21 cellular contexts compared by ENCODE assay signal in the genomic region with DNA sequence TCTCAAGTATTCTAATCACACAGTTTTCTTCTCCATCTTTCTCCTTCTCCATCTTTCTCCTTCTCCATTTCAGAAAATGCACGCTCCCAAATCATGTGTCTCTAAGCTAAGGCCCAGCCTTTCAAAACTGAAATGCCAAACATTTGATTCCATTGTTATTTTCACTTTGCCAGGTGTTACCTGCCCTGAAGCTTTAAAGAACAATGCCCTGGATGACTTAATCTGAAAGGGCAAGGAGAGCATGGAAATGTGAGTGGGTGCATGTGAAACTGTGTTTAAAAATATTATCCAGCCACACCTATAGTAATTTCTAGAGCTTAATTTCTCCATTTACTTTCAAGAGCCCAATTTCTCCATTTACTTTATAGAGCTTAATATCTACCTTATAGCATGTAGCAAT. TPM values are rescaled to one million over a fixed set of nuclear protein-coding genes. Genes with fewer than 3 reads are reported as not detected.
DNase-seq lines count a peak whose midpoint lies in the region; ATAC-seq and TF ChIP-seq lines count a peak whose summit lies in the region.
"Had no signal": no experiment of that assay in that cellular context is flagged by ENCODE, and none has a peak within 500 bp of the region (broad histone marks: within the 10 kb centered on the region; RNA-seq: fewer than 3 reads in every experiment).

No MANE protein-coding gene starts in this region.

- H3K4me1 ChIP-seq in mammary epithelial cell (ENCODE audit: insufficient read depth, low read length) = peaks cover 4% of the 10 kb centered on the region
- H3K4me1 ChIP-seq: Caco-2, Peyer's patch had no signal

- no peaks in the 10 kb centered on the region for H4K20me1 ChIP-seq in mammary epithelial cell (ENCODE audit: insufficient read depth, low read length)
- H4K20me1 ChIP-seq: BLaER1 treated with 17β-estradiol and CSF1 and Interleukin-3, amounts not matched to agents 10 nM and 100 nM had no signal

- WGBS in mammary epithelial cell (ENCODE audit: low coverage, missing lambda C conversion rate) = 25% methylated on average over 1 of the region's 1 CpG

- no TSS peak for BruUV-seq in mammary epithelial cell (replicated peaks; lab: Mats Ljungman, UMichigan)

- in situ Hi-C loops in mammary epithelial cell (cut with MboI; ENCODE audit: low sequenced_read_pairs in 2 of 2) = no loop called here

- no peaks in the 10 kb centered on the region for H3K36me3 Mint-ChIP-seq in activated CD4-positive, alpha-beta T cell treated with anti-CD3 and anti-CD28 coated beads for 36 hours (ENCODE audit: low read depth)
- H3K36me3 Mint-ChIP-seq in activated CD4-positive, alpha-beta T cell treated with anti-CD3 and anti-CD28 coated beads, Interleukin-2, amount 10 ng/mL, durations not matched to agents 24 days and 14 days (ENCODE audit: low read depth) = no peaks in the 10 kb centered on the region
- no peaks in the 10 kb centered on the region for H3K36me3 Mint-ChIP-seq in stimulated activated naive B cell treated with anti-CD40 and anti-IgM and Interleukin-4, amounts not matched to agents 10 μg/mL and 1 μg/mL and 100 μg/mL, for 72 hours
- H3K36me3 Mint-ChIP-seq: CD4-positive, alpha-beta memory T cell; IgD-negative memory B cell had no signal

- intact Hi-C loops in activated CD4-positive, alpha-beta T cell treated with anti-CD3 and anti-CD28 coated beads for 36 hours (cut with DNase I, micrococcal nuclease) = no loop called here
- intact Hi-C loops in activated CD4-positive, alpha-beta T cell treated with anti-CD3 and anti-CD28 coated beads, Interleukin-2, amount 10 ng/mL, durations not matched to agents 24 days and 14 days (cut with micrococcal nuclease) = no loop called here
- intact Hi-C loops in mammary epithelial cell (cut with micrococcal nuclease) = no loop called here

- H3K9me3 Mint-ChIP-seq in activated CD4-positive, alpha-beta T cell treated with anti-CD3 and anti-CD28 coated beads for 36 hours (ENCODE audit: low read depth) = no peaks in the 10 kb centered on the region
- H3K9me3 Mint-ChIP-seq in activated CD4-positive, alpha-beta T cell treated with anti-CD3 and anti-CD28 coated beads, Interleukin-2, amount 10 ng/mL, durations not matched to agents 24 days and 14 days = no peaks in the 10 kb centered on the region
- no peaks in the 10 kb centered on the region for H3K9me3 Mint-ChIP-seq in stimulated activated naive B cell treated with anti-CD40 and anti-IgM and Interleukin-4, amounts not matched to agents 10 μg/mL and 1 μg/mL and 100 μg/mL, for 72 hours
- H3K9me3 Mint-ChIP-seq: CD4-positive, alpha-beta memory T cell; IgD-negative memory B cell had no signal

- no peak for TF ChIP-seq CTCF in mammary epithelial cell (conservative IDR thresholded peaks at IDR 0.05 in 1 of 2, IDR thresholded peaks at IDR 0.05 in 1 of 2; ENCODE audit: extremely low read depth in 1 of 2, insufficient read depth in 1 of 2, low read depth in 1 of 2, low read length in 2 of 2)

- peaks cover 28% of the 10 kb centered on the region for H3K4me1 Mint-ChIP-seq in activated CD4-positive, alpha-beta T cell treated with anti-CD3 and anti-CD28 coated beads for 36 hours
- no peaks in the 10 kb centered on the region for H3K4me1 Mint-ChIP-seq in activated CD4-positive, alpha-beta T cell treated with anti-CD3 and anti-CD28 coated beads, Interleukin-2, amount 10 ng/mL, durations not matched to agents 24 days and 14 days
- peaks cover 8 to 28% of the 10 kb centered on the region in 2 donors for H3K4me1 Mint-ChIP-seq in stimulated activated naive B cell treated with anti-CD40 and anti-IgM and Interleukin-4, amounts not matched to agents 10 μg/mL and 1 μg/mL and 100 μg/mL, for 72 hours

- no peak overlapping the region for H3K4me3 Mint-ChIP-seq in activated CD4-positive, alpha-beta T cell treated with anti-CD3 and anti-CD28 coated beads for 36 hours
- no peak overlapping the region for H3K4me3 Mint-ChIP-seq in activated CD4-positive, alpha-beta T cell treated with anti-CD3 and anti-CD28 coated beads, Interleukin-2, amount 10 ng/mL, durations not matched to agents 24 days and 14 days
- H3K4me3 Mint-ChIP-seq in stimulated activated naive B cell treated with anti-CD40 and anti-IgM and Interleukin-4, amounts not matched to agents 10 μg/mL and 1 μg/mL and 100 μg/mL, for 72 hours = no peak overlapping the region
- H3K4me3 Mint-ChIP-seq: CD4-positive, alpha-beta memory T cell had no signal

- CTCF ChIA-PET in activated CD4-positive, alpha-beta T cell treated with anti-CD3 and anti-CD28 coated beads for 36 hours (lab: Charles Lee) = interaction anchor here (0.7 to 1.0 kb wide), 3 partner anchors 10 to 250 kb away, joined by 3 read pairs; no protein-coding TSS in a partner anchor
- CTCF ChIA-PET in mammary epithelial cell (lab: Charles Lee; ENCODE audit: low non-redundant PET) = no interaction called here

- peak overlapping the region; percentile 34 for H3K27ac Mint-ChIP-seq in activated CD4-positive, alpha-beta T cell treated with anti-CD3 and anti-CD28 coated beads for 36 hours
- H3K27ac Mint-ChIP-seq in activated CD4-positive, alpha-beta T cell treated with anti-CD3 and anti-CD28 coated beads, Interleukin-2, amount 10 ng/mL, durations not matched to agents 24 days and 14 days = no peak overlapping the region
- H3K27ac Mint-ChIP-seq in stimulated activated naive B cell treated with anti-CD40 and anti-IgM and Interleukin-4, amounts not matched to agents 10 μg/mL and 1 μg/mL and 100 μg/mL, for 72 hours = no peak overlapping the region
- H3K27ac Mint-ChIP-seq: IgD-negative memory B cell had no signal

- H3K79me2 ChIP-seq in mammary epithelial cell (ENCODE audit: insufficient read depth, low read length) = no peaks in the 10 kb centered on the region

- dilution Hi-C loops in mammary epithelial cell (cut with HindIII; ENCODE audit: low sequenced_read_pairs) = no loop called here

- no peaks in the 10 kb centered on the region for H3K36me3 ChIP-seq in mammary epithelial cell (ENCODE audit: insufficient read depth, low read length)
- H3K36me3 ChIP-seq: BLaER1 treated with 17β-estradiol and CSF1 and Interleukin-3, amounts not matched to agents 10 nM and 100 nM; Peyer's patch had no signal

- H3K27me3 Mint-ChIP-seq in activated CD4-positive, alpha-beta T cell treated with anti-CD3 and anti-CD28 coated beads for 36 hours = peaks cover 5% of the 10 kb centered on the region
- peaks cover 3% of the 10 kb centered on the region for H3K27me3 Mint-ChIP-seq in activated CD4-positive, alpha-beta T cell treated with anti-CD3 and anti-CD28 coated beads, Interleukin-2, amount 10 ng/mL, durations not matched to agents 24 days and 14 days
- H3K27me3 Mint-ChIP-seq in stimulated activated naive B cell treated with anti-CD40 and anti-IgM and Interleukin-4, amounts not matched to agents 10 μg/mL and 1 μg/mL and 100 μg/mL, for 72 hours = peaks cover 0 to 8% of the 10 kb centered on the region in 2 donors

- H3K27ac ChIP-seq in mammary epithelial cell (ENCODE audit: insufficient read depth, low read depth, low read length) = no peak overlapping the region
- H3K27ac ChIP-seq: 22Rv1; BLaER1 treated with 17β-estradiol and CSF1 and Interleukin-3, amounts not matched to agents 10 nM and 100 nM; Peyer's patch had no signal

- POLR2A ChIA-PET in activated CD4-positive, alpha-beta T cell treated with anti-CD3 and anti-CD28 coated beads for 36 hours (lab: Charles Lee) = no interaction called here

- no peaks in the 10 kb centered on the region for H3K27me3 ChIP-seq in mammary epithelial cell (ENCODE audit: insufficient read depth, low read length)
- H3K27me3 ChIP-seq: BLaER1 treated with 17β-estradiol and CSF1 and Interleukin-3, amounts not matched to agents 10 nM and 100 nM; Peyer's patch had no signal

- H2AFZ ChIP-seq in mammary epithelial cell (ENCODE audit: low read depth, low read length) = no peak overlapping the region

- no peak overlapping the region for H3K4me3 ChIP-seq in mammary epithelial cell (replicated peaks in 1 of 3; ENCODE audit: insufficient read depth in 1 of 3, low read depth in 2 of 3, low read length in 3 of 3)
- H3K4me3 ChIP-seq: BLaER1 treated with 17β-estradiol and CSF1 and Interleukin-3, amounts not matched to agents 10 nM and 100 nM; Peyer's patch had no signal

- H3K9ac ChIP-seq in mammary epithelial cell (ENCODE audit: insufficient read depth, low read length) = no peak overlapping the region
- H3K9ac ChIP-seq: BLaER1 treated with 17β-estradiol and CSF1 and Interleukin-3, amounts not matched to agents 10 nM and 100 nM had no signal

- no peaks in the 10 kb centered on the region for H3K9me3 ChIP-seq in mammary epithelial cell (replicated peaks; ENCODE audit: insufficient read depth, low read length)
- H3K9me3 ChIP-seq: Caco-2, Peyer's patch had no signal

- H3K4me2 ChIP-seq in mammary epithelial cell (ENCODE audit: insufficient read depth, low read depth, low read length) = no peak overlapping the region

- no peak for ATAC-seq in activated CD4-positive, alpha-beta T cell treated with anti-CD3 and anti-CD28 coated beads for 36 hours
- peak; percentile 45 to 49 for ATAC-seq in stimulated activated naive B cell treated with anti-CD40 and anti-IgM and Interleukin-4, amounts not matched to agents 10 μg/mL and 1 μg/mL and 100 μg/mL, for 72 hours (replicated peaks)
- ATAC-seq: SK-N-SH treated with all-trans-retinoic acid at 6 μM for 48 hours had no signal

- DNase-seq in DMS53 (lab: John Stamatoyannopoulos, UW) (peak; percentile 31), DMS53 treated with DMSO at 0.1 percent for 48 hours (lab: John Stamatoyannopoulos, UW; ENCODE audit: unreplicated experiment) (no peak), mammary epithelial cell (peak; percentile 65), GOT3 (lab: John Stamatoyannopoulos, UW) (no peak)
- DNase-seq in activated CD4-positive, alpha-beta T cell treated with anti-CD3 and anti-CD28 coated beads for 36 hours = no peak
- no peak for DNase-seq in activated CD4-positive, alpha-beta T cell treated with anti-CD3 and anti-CD28 coated beads, Interleukin-2, amount 10 ng/mL, durations not matched to agents 24 days and 14 days
- DNase-seq in stimulated activated naive B cell treated with anti-CD40 and anti-IgM and Interleukin-4, amounts not matched to agents 10 μg/mL and 1 μg/mL and 100 μg/mL, for 72 hours = no peak
- DNase-seq in stimulated activated CD4-positive, alpha-beta T cell treated with anti-CD3 and anti-CD28 coated beads, Interleukin-2, amount 100 ng/mL, for 48 hours = no peak
- DNase-seq: ACHN; Caco-2; CD4-positive, alpha-beta memory T cell; MV-4-11; NCI-H1105 treated with DMSO at 0.1 percent for 48 hours; NCI-H187 treated with DMSO at 0.1 percent for 48 hours; NCI-H2171 treated with DMSO at 0.1 percent for 48 hours; NCI-H82; Peyer's patch had no signal

RNA-seq across cellular contexts. Expression of a gene that starts 42.4 kb away (rescaled TPM):
- total RNA-seq in activated CD4-positive, alpha-beta T cell treated with anti-CD3 and anti-CD28 coated beads for 36 hours = 10 to 100 TPM; 18.2 to 23.5 TPM
- total RNA-seq in activated CD4-positive, alpha-beta T cell treated with anti-CD3 and anti-CD28 coated beads, Interleukin-2, amount 10 ng/mL, durations not matched to agents 24 days and 14 days = 21.3 and 25.0 TPM in 2 replicates
- 100 to 1,000 TPM in 1 of 2 donors, 10 to 100 TPM in 1; 94.7 to 128 TPM for total RNA-seq in mammary epithelial cell
- 59.8 TPM for polyA plus RNA-seq in mammary epithelial cell
- polyA minus RNA-seq in mammary epithelial cell = 69.6 TPM

Comparison
In these comparisons a context has a peak if more than half of its experiments do, and no peak if none do; other contexts are left out.
1. DNase-seq: peak in DMS53 (single experiment) and mammary epithelial cell (single experiment); none in DMS53 treated with DMSO at 0.1 percent for 48 hours (single experiment), activated CD4-positive, alpha-beta T cell treated with anti-CD3 and anti-CD28 coated beads for 36 hours (single experiment), activated CD4-positive, alpha-beta T cell treated with anti-CD3 and anti-CD28 coated beads, Interleukin-2, amount 10 ng/mL, durations not matched to agents 24 days and 14 days (single experiment), stimulated activated naive B cell treated with anti-CD40 and anti-IgM and Interleukin-4, amounts not matched to agents 10 μg/mL and 1 μg/mL and 100 μg/mL, for 72 hours (single experiment), GOT3 (single experiment) and stimulated activated CD4-positive, alpha-beta T cell treated with anti-CD3 and anti-CD28 coated beads, Interleukin-2, amount 100 ng/mL, for 48 hours (0 of 2).